Comparison of ENCODE assay signal across 1 cellular context in genomic region chr3:122563717-122564025, GRCh38.
TF ChIP-seq lines count a peak whose summit lies in the region.

No MANE protein-coding gene starts in this region.

TF ChIP-seq in HepG2, 621 proteins besides CTCF, POLR2A, EP300 and RAD21:
- no peak for TF ChIP-seq CHD2 (IDR thresholded peaks at IDR 0.05; ENCODE audit: low read depth, low read length)
- 0 out of 2 replicates have a peak, but pooled peaks have one; percentile 4 for TF ChIP-seq ZNF792 (CRISPR knock-in tag; IDR thresholded peaks at IDR 0.05)
- TF ChIP-seq ZSCAN9 (CRISPR knock-in tag; IDR thresholded peaks at IDR 0.05; ENCODE audit: borderline replicate concordance): 0 out of 2 replicates have a peak, but pooled peaks have one; percentile 14
TF ChIP-seq in HepG2: peak in this region for 2.
